Comparison of ENCODE assay signal across 9 cellular contexts in genomic region chr9:113361304-113362018, GRCh38. TPM values are rescaled to one million over a fixed set of nuclear protein-coding genes. Genes with fewer than 3 reads are reported as not detected.
DNase-seq lines count a peak whose midpoint lies in the region; ATAC-seq and TF ChIP-seq lines count a peak whose summit lies in the region.
"Had no signal": no experiment of that assay in that cellular context is flagged by ENCODE, and none has a peak within 500 bp of the region (broad histone marks: within the 10 kb centered on the region; RNA-seq: fewer than 3 reads in every experiment).

No MANE protein-coding gene starts in this region.

- intact Hi-C loops in cardiac septum (cut with DNase I) (no loop called here), left cardiac atrium (cut with DNase I) (no loop called here)

- H2AFZ ChIP-seq in fibroblast of lung (ENCODE audit: low read length): no peak overlapping the region

- no peaks in the 10 kb centered on the region for H3K36me3 ChIP-seq in RWPE2 (ENCODE audit: low read depth)
- H3K36me3 ChIP-seq in fibroblast of lung (ENCODE audit: control insufficient read depth, insufficient read depth, low read length): no peaks in the 10 kb centered on the region

- no peaks in the 10 kb centered on the region for H3K79me2 ChIP-seq in fibroblast of lung (ENCODE audit: control insufficient read depth, insufficient read depth, low read length)

- ATAC-seq in left cardiac atrium (no peak), RWPE2 (ENCODE audit: low read depth) (peak; percentile 36; the same call in 2 of the 3 replicates), GM18502 (IDR thresholded peaks at IDR 0.05; ENCODE audit: poor library complexity, unreplicated experiment) (no peak), GM19455 (IDR thresholded peaks at IDR 0.05; ENCODE audit: unreplicated experiment) (no peak)
- ATAC-seq: right cardiac atrium had no signal

- no peaks in the 10 kb centered on the region for H3K9me3 ChIP-seq in RWPE2 (ENCODE audit: severe bottlenecking)
- H3K9me3 ChIP-seq in fibroblast of lung (ENCODE audit: control insufficient read depth, insufficient read depth, low read depth, low read length): no peaks in the 10 kb centered on the region

- DNase-seq in cardiac septum (ENCODE audit: low spot score): peak; percentile 14
- no peak for DNase-seq in left cardiac atrium
- DNase-seq in RWPE2 (ENCODE audit: low spot score): no peak
- DNase-seq in fibroblast of lung (ENCODE audit: low read depth in 2 of 2): peak; percentile 19 to 44
- peak; percentile 19 for DNase-seq in stromal cell of bone marrow (ENCODE audit: low read depth)
- no peak for DNase-seq in NCI-H128 (lab: John Stamatoyannopoulos, UW; ENCODE audit: unreplicated experiment)
- DNase-seq: right cardiac atrium had no signal

- H3K4me3 ChIP-seq in RWPE2 (ENCODE audit: severe bottlenecking) (no peak overlapping the region), fibroblast of lung (replicated peaks in 1 of 4; ENCODE audit: control extremely low read depth in 1 of 4, insufficient read depth in 1 of 4, low read depth in 3 of 4, low read length in 4 of 4) (no peak overlapping the region)

- peak overlapping the region; percentile 66 for H3K4me2 ChIP-seq in fibroblast of lung (ENCODE audit: extremely low read depth, insufficient read depth, low read length)

- no peaks in the 10 kb centered on the region for H4K20me1 ChIP-seq in fibroblast of lung (ENCODE audit: control insufficient read depth, extremely low read depth, insufficient read depth, low read length)

- H3K9ac ChIP-seq in fibroblast of lung (ENCODE audit: insufficient read depth, low read length): no peak overlapping the region

- H3K4me1 ChIP-seq in RWPE2 (ENCODE audit: insufficient read depth, poor library complexity, severe bottlenecking) (no peaks in the 10 kb centered on the region), fibroblast of lung (ENCODE audit: control insufficient read depth, extremely low read depth, insufficient read depth, low read length) (peaks cover 3% of the 10 kb centered on the region)

- H3K27me3 ChIP-seq in RWPE2 (ENCODE audit: insufficient read depth, poor library complexity, severe bottlenecking) (no peaks in the 10 kb centered on the region), fibroblast of lung (ENCODE audit: control insufficient read depth, insufficient read depth, low read length) (peaks cover 4% of the 10 kb centered on the region)

- TF ChIP-seq CTCF in RWPE2 (IDR thresholded peaks at IDR 0.05; ENCODE audit: poor library complexity, severe bottlenecking): no peak
- TF ChIP-seq CTCF in fibroblast of lung (conservative IDR thresholded peaks at IDR 0.05 in 1 of 2, IDR thresholded peaks at IDR 0.05 in 1 of 2; ENCODE audit: low read depth in 1 of 2, low read length in 2 of 2): no peak

- H3K27ac ChIP-seq in RWPE2 (ENCODE audit: poor library complexity, severe bottlenecking) (no peak overlapping the region), fibroblast of lung (ENCODE audit: insufficient read depth, low read length) (no peak overlapping the region)

RNA-seq across cellular contexts. Expression of gene BSPRY, which starts 12.1 kb away (rescaled TPM):
- total RNA-seq in cardiac septum: 1.7 TPM
- 1 to 10 TPM in 1 of 2 donors, under 1 TPM in 1; 0.27 to 1.6 TPM for total RNA-seq in left cardiac atrium
- total RNA-seq in fibroblast of lung: not detected in 2 replicates
- not detected in 2 replicates for polyA plus RNA-seq in fibroblast of lung
- polyA plus RNA-seq in fibroblast of lung (2012): not detected in 2 replicates
- polyA minus RNA-seq in fibroblast of lung (ENCODE audit: low replicate concordance): not detected in 2 replicates

RNA-seq across cellular contexts. Expression of gene HDHD3, which starts 15.3 kb away (rescaled TPM):
- 14.3 TPM for total RNA-seq in cardiac septum
- total RNA-seq in left cardiac atrium: 10 to 100 TPM in 1 of 2 donors, 1 to 10 TPM in 1; 8.7 to 18.8 TPM
- 11.0 and 14.2 TPM in 2 replicates for total RNA-seq in fibroblast of lung
- 4.1 and 6.5 TPM in 2 replicates for polyA plus RNA-seq in fibroblast of lung
- polyA plus RNA-seq in fibroblast of lung (2012): 4.6 and 6.0 TPM in 2 replicates
- 5.4 and 6.9 TPM in 2 replicates for polyA minus RNA-seq in fibroblast of lung (ENCODE audit: low replicate concordance)

RNA-seq across cellular contexts. Expression of gene WDR31, which starts 21.4 kb away (rescaled TPM):
- total RNA-seq in cardiac septum (10.9 TPM), left cardiac atrium (1 to 10 TPM; 4.9 to 5.7 TPM), fibroblast of lung (3.1 and 4.0 TPM in 2 replicates)
- polyA plus RNA-seq in fibroblast of lung: 1.2 and 1.6 TPM in 2 replicates
- polyA plus RNA-seq in fibroblast of lung (2012): 1.1 and 1.4 TPM in 2 replicates
- 0.85 and 0.86 TPM in 2 replicates for polyA minus RNA-seq in fibroblast of lung (ENCODE audit: low replicate concordance)

RNA-seq across cellular contexts. Expression of gene ALAD, which starts 39.6 kb away (rescaled TPM):
- total RNA-seq in cardiac septum: 68.2 TPM
- 10 to 100 TPM; 32.8 to 39.1 TPM for total RNA-seq in left cardiac atrium
- 22.6 and 42.1 TPM in 2 replicates for total RNA-seq in fibroblast of lung
- polyA plus RNA-seq in fibroblast of lung: 13.1 and 14.0 TPM in 2 replicates
- polyA plus RNA-seq in fibroblast of lung (2012): 29.3 and 31.2 TPM in 2 replicates
- 34.8 and 43.0 TPM in 2 replicates for polyA minus RNA-seq in fibroblast of lung (ENCODE audit: low replicate concordance)

RNA-seq across cellular contexts. Expression of gene POLE3, which starts 49.0 kb away (rescaled TPM):
- 16.9 TPM for total RNA-seq in cardiac septum
- total RNA-seq in left cardiac atrium: 10 to 100 TPM; 21.9 to 22.9 TPM
- 17.3 and 22.6 TPM in 2 replicates for total RNA-seq in fibroblast of lung
- 45.9 and 68.5 TPM in 2 replicates for polyA plus RNA-seq in fibroblast of lung
- polyA plus RNA-seq in fibroblast of lung (2012): 30.1 and 45.2 TPM in 2 replicates
- 13.2 and 26.3 TPM in 2 replicates for polyA minus RNA-seq in fibroblast of lung (ENCODE audit: low replicate concordance)

Comparison
In these comparisons a context has a peak if more than half of its experiments do, and no peak if none do; other contexts are left out.
1. DNase-seq: peak in cardiac septum (single experiment), fibroblast of lung (2 of 2) and stromal cell of bone marrow (single experiment); none in left cardiac atrium (single experiment), RWPE2 (single experiment) and NCI-H128 (single experiment).